Comparison of ENCODE assay signal across 20 cellular contexts in the genomic region with DNA sequence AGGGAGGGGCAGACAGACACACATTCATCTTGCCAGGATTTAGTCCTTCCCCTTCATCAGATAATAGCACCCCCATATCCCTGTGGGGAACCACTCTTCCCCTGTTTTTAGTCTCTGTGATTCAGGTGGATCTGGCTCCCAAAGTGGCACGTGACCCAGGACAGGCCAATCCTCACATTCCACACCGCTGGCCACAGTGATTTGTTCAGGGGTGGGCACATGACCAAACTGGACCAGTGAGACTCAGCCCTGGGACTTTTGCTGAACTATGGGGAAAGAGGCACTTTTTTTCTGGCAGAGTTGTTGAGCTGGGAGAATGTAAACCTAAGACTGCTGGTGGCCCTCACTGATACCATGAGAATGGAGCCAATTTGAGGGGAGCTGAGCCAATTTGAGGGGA. TPM values are rescaled to one million over a fixed set of nuclear protein-coding genes. Genes with fewer than 3 reads are reported as not detected.
"Had no signal": no experiment of that assay in that cellular context is flagged by ENCODE, and none has a peak within 500 bp of the region (broad histone marks: within the 10 kb centered on the region; RNA-seq: fewer than 3 reads in every experiment).

No MANE protein-coding gene starts in this region.

- H3K9me3 ChIP-seq: esophagus muscularis mucosa, mucosa of descending colon, testis had no signal

- H3K4me2 ChIP-seq: smooth muscle cell had no signal

- H3K27ac ChIP-seq: cardiac muscle cell, esophagus muscularis mucosa, testis had no signal

- H3K4me1 Mint-ChIP-seq: memory B cell had no signal

- FAIRE-seq: astrocyte, colon had no signal

- ATAC-seq: activated CD8-positive, alpha-beta memory T cell treated with anti-CD3 and anti-CD28 coated beads, Interleukin-2, amount 10 ng/mL, durations not matched to agents 7 days and 5 days; left ventricle myocardium superior; mucosa of descending colon; naive thymus-derived CD4-positive, alpha-beta T cell; right cardiac atrium had no signal

- H3K27me3 Mint-ChIP-seq: activated CD4-positive, alpha-beta memory T cell treated with anti-CD3 and anti-CD28 coated beads for 36 hours; activated CD8-positive, alpha-beta memory T cell treated with anti-CD3 and anti-CD28 coated beads, Interleukin-2, amount 10 ng/mL, durations not matched to agents 7 days and 5 days; stimulated activated naive CD8-positive, alpha-beta T cell treated with anti-CD3 and anti-CD28 coated beads, Interleukin-15, Interleukin-2, amounts not matched to agents 100 ng/mL and 50 ng/mL, for 24 hours had no signal

- H3K9me3 Mint-ChIP-seq: activated CD4-positive, alpha-beta memory T cell treated with anti-CD3 and anti-CD28 coated beads for 36 hours; memory B cell; naive thymus-derived CD4-positive, alpha-beta T cell; stimulated activated naive CD8-positive, alpha-beta T cell treated with anti-CD3 and anti-CD28 coated beads, Interleukin-15, Interleukin-2, amounts not matched to agents 100 ng/mL and 50 ng/mL, for 24 hours had no signal

- H3K27me3 ChIP-seq: cardiac muscle cell, esophagus muscularis mucosa, testis had no signal

- H3K4me3 ChIP-seq: cardiac muscle cell, esophagus muscularis mucosa, mucosa of descending colon, smooth muscle cell, testis had no signal

- H3K27ac Mint-ChIP-seq: activated CD4-positive, alpha-beta memory T cell treated with anti-CD3 and anti-CD28 coated beads for 36 hours; activated CD8-positive, alpha-beta memory T cell treated with anti-CD3 and anti-CD28 coated beads, Interleukin-2, amount 10 ng/mL, durations not matched to agents 7 days and 5 days; memory B cell; progenitor cell of endocrine pancreas; stimulated activated naive CD8-positive, alpha-beta T cell treated with anti-CD3 and anti-CD28 coated beads, Interleukin-15, Interleukin-2, amounts not matched to agents 100 ng/mL and 50 ng/mL, for 24 hours had no signal

- H3K4me3 Mint-ChIP-seq: activated CD4-positive, alpha-beta memory T cell treated with anti-CD3 and anti-CD28 coated beads for 36 hours; activated CD8-positive, alpha-beta memory T cell treated with anti-CD3 and anti-CD28 coated beads, Interleukin-2, amount 10 ng/mL, durations not matched to agents 7 days and 5 days; memory B cell; naive thymus-derived CD4-positive, alpha-beta T cell; stimulated activated naive CD8-positive, alpha-beta T cell treated with anti-CD3 and anti-CD28 coated beads, Interleukin-15, Interleukin-2, amounts not matched to agents 100 ng/mL and 50 ng/mL, for 24 hours had no signal

- H3K36me3 Mint-ChIP-seq: activated CD4-positive, alpha-beta memory T cell treated with anti-CD3 and anti-CD28 coated beads for 36 hours; activated CD8-positive, alpha-beta memory T cell treated with anti-CD3 and anti-CD28 coated beads, Interleukin-2, amount 10 ng/mL, durations not matched to agents 7 days and 5 days; memory B cell; naive thymus-derived CD4-positive, alpha-beta T cell had no signal

- H3K36me3 ChIP-seq: cardiac muscle cell, esophagus muscularis mucosa had no signal

- DNase-seq: activated CD4-positive, alpha-beta memory T cell treated with anti-CD3 and anti-CD28 coated beads for 36 hours; activated CD4-positive, alpha-beta T cell treated with anti-CD3 and anti-CD28 coated beads for 1 hour; activated CD8-positive, alpha-beta memory T cell treated with anti-CD3 and anti-CD28 coated beads, Interleukin-2, amount 10 ng/mL, durations not matched to agents 7 days and 5 days; activated effector memory CD4-positive, alpha-beta T cell treated with Interleukin-2 at 50 U/mL for 16 hours; activated naive CD4-positive, alpha-beta T cell treated with anti-CD3 and anti-CD28 coated beads, Interleukin-2, amount 50 U/mL, for 16 hours; activated T-cell treated with anti-CD3 and anti-CD28 coated beads, Interleukin-2, amount 50 U/mL, for 1 hour; hippocampal formation; left ventricle myocardium superior; naive thymus-derived CD4-positive, alpha-beta T cell; right cardiac atrium; testis had no signal

RNA-seq across cellular contexts. Expression of a gene that starts 19.1 kb away (rescaled TPM):
- total RNA-seq: smooth muscle cell had no signal
- polyA plus RNA-seq: naive thymus-derived CD4-positive, alpha-beta T cell; smooth muscle cell had no signal

RNA-seq across cellular contexts. Expression of a gene that starts 56.0 kb away (rescaled TPM):
- polyA plus RNA-seq: naive thymus-derived CD4-positive, alpha-beta T cell had no signal
